In the genomic region with DNA sequence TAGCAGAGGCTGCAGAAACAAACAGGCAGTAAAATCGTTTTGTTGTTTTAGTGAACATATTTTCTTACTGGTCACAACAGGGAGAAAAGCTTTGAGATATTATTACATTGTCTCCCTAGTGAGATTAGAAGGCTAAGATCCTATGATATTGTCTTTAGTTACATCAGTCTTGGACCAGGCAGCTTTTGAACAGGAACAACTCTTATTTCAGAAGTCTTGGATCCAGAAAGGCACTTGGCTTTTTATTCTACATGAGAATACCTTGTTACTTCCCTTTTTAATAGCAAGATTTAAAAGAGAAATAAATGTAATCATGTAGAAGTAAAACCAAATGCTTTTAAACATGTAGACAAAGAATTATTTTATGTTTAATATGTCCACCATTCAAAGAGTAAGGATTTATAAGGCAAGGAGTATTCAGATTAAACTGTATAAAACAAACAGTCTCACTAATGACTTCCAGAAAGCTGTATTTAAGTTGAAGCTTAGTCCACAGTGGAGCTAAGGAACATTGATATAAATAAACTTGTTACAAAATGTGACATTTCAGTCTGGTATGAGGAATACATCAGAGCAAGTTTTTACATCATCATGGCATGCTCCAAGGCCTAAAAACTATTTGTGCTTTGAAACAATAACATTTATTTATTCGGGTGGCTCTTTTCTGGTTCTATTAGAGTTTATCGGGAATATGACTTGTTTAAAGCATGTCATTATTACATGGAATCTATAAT, we compare ENCODE assay signal across 20 cellular contexts.
"Had no signal": no experiment of that assay in that cellular context is flagged by ENCODE, and none has a peak within 500 bp of the region (broad histone marks: within the 10 kb centered on the region; RNA-seq: fewer than 3 reads in every experiment).

No MANE protein-coding gene starts in this region.

- H3K9me3 Mint-ChIP-seq: activated CD4-positive, alpha-beta memory T cell treated with anti-CD3 and anti-CD28 coated beads, Interleukin-2, amount 10 ng/mL, durations not matched to agents 7 days and 5 days; activated naive CD8-positive, alpha-beta T cell treated with anti-CD3 and anti-CD28 coated beads for 36 hours; dendritic cell treated with granulocyte-macrophage colony-stimulating factor and Interleukin-4, amounts not matched to agents 40 ng/mL and 50 ng/mL, for 4 days had no signal

- H3K4me1 Mint-ChIP-seq: neural crest cell had no signal

- ATAC-seq: activated T-cell treated with anti-CD3 and anti-CD28 coated beads, Interleukin-2, amount 50 U/mL, for 72 hours; stimulated activated naive CD8-positive, alpha-beta T cell treated with anti-CD3 and anti-CD28 coated beads, Interleukin-15, Interleukin-2, amounts not matched to agents 100 U/mL and 50 U/mL, for 24 hours; T-helper 17 cell; upper lobe of right lung had no signal

- DNase-seq: activated CD4-positive, alpha-beta memory T cell treated with anti-CD3 and anti-CD28 coated beads, Interleukin-2, amount 10 ng/mL, durations not matched to agents 7 days and 5 days; activated CD4-positive, CD25-positive, alpha-beta regulatory T cell treated with anti-CD3 and anti-CD28 coated beads, Interleukin-2, amount 50 U/mL, for 72 hours; activated CD8-positive, alpha-beta memory T cell treated with anti-CD3 and anti-CD28 coated beads, Interleukin-2, amount 50 U/mL, for 4 hours; activated gamma-delta T cell treated with Interleukin-2 at 50 U/mL for 16 hours; activated naive CD8-positive, alpha-beta T cell treated with anti-CD3 and anti-CD28 coated beads for 36 hours; activated T-cell treated with anti-CD3 and anti-CD28 coated beads, Interleukin-2, amount 50 U/mL, for 72 hours; endodermal cell; erythroblast; kidney glomerular epithelial cell; ovary; sigmoid colon; stimulated activated CD4-positive, alpha-beta T cell treated with anti-CD3 and anti-CD28 coated beads, Interleukin-12 subunit alpha, Interleukin-12 subunit beta, amount 100 ng/mL, for 4 hours; stimulated activated naive CD8-positive, alpha-beta T cell treated with anti-CD3 and anti-CD28 coated beads, Interleukin-15, Interleukin-2, amounts not matched to agents 100 U/mL and 50 U/mL, for 24 hours; T-helper 17 cell; upper lobe of right lung had no signal

- FAIRE-seq: astrocyte had no signal

- H3K4me3 ChIP-seq: hepatocyte, ovary, sigmoid colon, suprapubic skin, upper lobe of right lung had no signal

- H3K27ac Mint-ChIP-seq: activated CD4-positive, alpha-beta memory T cell treated with anti-CD3 and anti-CD28 coated beads, Interleukin-2, amount 10 ng/mL, durations not matched to agents 7 days and 5 days; activated naive CD8-positive, alpha-beta T cell treated with anti-CD3 and anti-CD28 coated beads for 36 hours; activated T-cell treated with anti-CD3 and anti-CD28 coated beads, Interleukin-2, amount 50 U/mL, for 72 hours; dendritic cell treated with granulocyte-macrophage colony-stimulating factor and Interleukin-4, amounts not matched to agents 40 ng/mL and 50 ng/mL, for 4 days; endodermal cell; T-helper 17 cell had no signal

- H3K27me3 Mint-ChIP-seq: activated CD4-positive, alpha-beta memory T cell treated with anti-CD3 and anti-CD28 coated beads, Interleukin-2, amount 10 ng/mL, durations not matched to agents 7 days and 5 days; activated naive CD8-positive, alpha-beta T cell treated with anti-CD3 and anti-CD28 coated beads for 36 hours; dendritic cell treated with granulocyte-macrophage colony-stimulating factor and Interleukin-4, amounts not matched to agents 40 ng/mL and 50 ng/mL, for 4 days; T-helper 17 cell had no signal

- H3K4me3 Mint-ChIP-seq: activated CD4-positive, alpha-beta memory T cell treated with anti-CD3 and anti-CD28 coated beads, Interleukin-2, amount 10 ng/mL, durations not matched to agents 7 days and 5 days; activated naive CD8-positive, alpha-beta T cell treated with anti-CD3 and anti-CD28 coated beads for 36 hours; activated T-cell treated with anti-CD3 and anti-CD28 coated beads, Interleukin-2, amount 50 U/mL, for 72 hours; dendritic cell treated with granulocyte-macrophage colony-stimulating factor and Interleukin-4, amounts not matched to agents 40 ng/mL and 50 ng/mL, for 4 days; endodermal cell; neural crest cell; T-helper 17 cell had no signal

- H3K27ac ChIP-seq: hepatocyte, ovary, suprapubic skin, upper lobe of right lung had no signal
